Comparison of ENCODE assay signal across 16 cellular contexts in genomic region chr3:46992231-46992630, GRCh38.
"Had no signal": no experiment of that assay in that cellular context is flagged by ENCODE, and none has a peak within 500 bp of the region (broad histone marks: within the 10 kb centered on the region; RNA-seq: fewer than 3 reads in every experiment).

No MANE protein-coding gene starts in this region.

- H3K36me3 ChIP-seq: right lobe of liver had no signal

- H3K4me3 Mint-ChIP-seq: neural crest cell had no signal

- H3K4me1 Mint-ChIP-seq: neural crest cell had no signal

- H3K27ac ChIP-seq: body of pancreas, dorsolateral prefrontal cortex, right lobe of liver, SK-N-MC, upper lobe of right lung had no signal

- ATAC-seq: activated CD4-positive, CD25-positive, alpha-beta regulatory T cell treated with anti-CD3 and anti-CD28 coated beads, Interleukin-2, amount 50 U/mL, for 24 hours; body of pancreas; left lobe of liver; right lobe of liver; upper lobe of right lung had no signal

- H3K9me3 Mint-ChIP-seq: neural crest cell had no signal

- DNase-seq: activated CD8-positive, alpha-beta memory T cell treated with anti-CD3 and anti-CD28 coated beads for 24 hours; activated CD8-positive, alpha-beta memory T cell treated with anti-CD3 and anti-CD28 coated beads, Interleukin-2, amount 50 U/mL, for 48 hours; activated naive CD4-positive, alpha-beta T cell treated with Interleukin-2 at 50 U/mL for 16 hours; body of pancreas; dorsolateral prefrontal cortex; midbrain; right lobe of liver; small intestine; stimulated activated CD4-positive, alpha-beta T cell treated with anti-CD3 and anti-CD28 coated beads, Interleukin-4, amount 100 ng/mL, for 24 hours; stimulated activated naive CD4-positive, alpha-beta T cell; T1000; upper lobe of right lung had no signal

- H3K27me3 ChIP-seq: body of pancreas, dorsolateral prefrontal cortex, right lobe of liver, upper lobe of right lung had no signal

- H3K9me3 ChIP-seq: body of pancreas, right lobe of liver, upper lobe of right lung had no signal

- H3K4me3 ChIP-seq: body of pancreas, dorsolateral prefrontal cortex, right lobe of liver, SK-N-MC, upper lobe of right lung had no signal

- H3K4me1 ChIP-seq: right lobe of liver had no signal
